Comparison of ENCODE assay signal across 8 cellular contexts in genomic region chr20:44644384-44645131, GRCh38. TPM values are rescaled to one million over a fixed set of nuclear protein-coding genes. Genes with fewer than 3 reads are reported as not detected.
DNase-seq lines count a peak whose midpoint lies in the region; ATAC-seq and TF ChIP-seq lines count a peak whose summit lies in the region.

No MANE protein-coding gene starts in this region.

- H3K9ac ChIP-seq in mammary epithelial cell (ENCODE audit: insufficient read depth, low read length) = no peak overlapping the region

- H3K27me3 ChIP-seq in SJSA1 (replicated peaks) = no peaks in the 10 kb centered on the region
- H3K27me3 ChIP-seq in mammary epithelial cell (ENCODE audit: insufficient read depth, low read length) = no peaks in the 10 kb centered on the region
- no peaks in the 10 kb centered on the region for H3K27me3 ChIP-seq in psoas muscle (ENCODE audit: insufficient read depth in 3 of 3, low read length in 2 of 3)

- no peaks in the 10 kb centered on the region for H3K79me2 ChIP-seq in mammary epithelial cell (ENCODE audit: insufficient read depth, low read length)

- in situ Hi-C loops in GM13976 (cut with MboI; ENCODE audit: low sequenced_read_pairs, unreplicated experiment) = no loop called here
- in situ Hi-C loops in mammary epithelial cell (cut with MboI; ENCODE audit: low sequenced_read_pairs in 2 of 2) = no loop called here

- CTCF ChIA-PET in mammary epithelial cell (lab: Charles Lee; ENCODE audit: low non-redundant PET) = no interaction called here

- ATAC-seq in psoas muscle (no peak), HG02852 (IDR thresholded peaks at IDR 0.05; ENCODE audit: unreplicated experiment) (no peak), GM19035 (IDR thresholded peaks at IDR 0.05; ENCODE audit: unreplicated experiment) (no peak), GM18502 (IDR thresholded peaks at IDR 0.05; ENCODE audit: poor library complexity, unreplicated experiment) (no peak)

- H3K27ac ChIP-seq in SJSA1 = peak overlapping the region; percentile 67
- peak overlapping the region; percentile 58 for H3K27ac ChIP-seq in mammary epithelial cell (ENCODE audit: insufficient read depth, low read depth, low read length)
- peak overlapping the region; percentile 56 for H3K27ac ChIP-seq in psoas muscle

- H3K4me3 ChIP-seq in SJSA1 (no peak overlapping the region), mammary epithelial cell (replicated peaks in 1 of 3; ENCODE audit: insufficient read depth in 1 of 3, low read depth in 2 of 3, low read length in 3 of 3) (no peak overlapping the region), psoas muscle (no peak overlapping the region)

- H2AFZ ChIP-seq in mammary epithelial cell (ENCODE audit: low read depth, low read length) = no peak overlapping the region

- dilution Hi-C loops in mammary epithelial cell (cut with HindIII; ENCODE audit: low sequenced_read_pairs) = no loop called here

- no peak overlapping the region for H3K4me2 ChIP-seq in mammary epithelial cell (ENCODE audit: insufficient read depth, low read depth, low read length)

- H3K9me3 ChIP-seq in SJSA1 (replicated peaks) (no peaks in the 10 kb centered on the region), mammary epithelial cell (replicated peaks; ENCODE audit: insufficient read depth, low read length) (no peaks in the 10 kb centered on the region), psoas muscle (no peaks in the 10 kb centered on the region)

- 97% methylated on average over 11 of the region's 11 CpGs for WGBS in mammary epithelial cell (ENCODE audit: low coverage, missing lambda C conversion rate)
- WGBS in psoas muscle, 3 donors = 64 to 77% (median 72%) methylated on average over 11 of the region's 11 CpGs

- H3K4me1 ChIP-seq in SJSA1 (replicated peaks) = peaks cover 42% of the 10 kb centered on the region
- peaks cover 36% of the 10 kb centered on the region for H3K4me1 ChIP-seq in mammary epithelial cell (ENCODE audit: insufficient read depth, low read length)
- H3K4me1 ChIP-seq in psoas muscle = peaks cover 21% of the 10 kb centered on the region

- intact Hi-C loops in mammary epithelial cell (cut with micrococcal nuclease) = no loop called here
- intact Hi-C loops in psoas muscle (cut with DNase I) = no loop called here

- H3K36me3 ChIP-seq in SJSA1 = no peaks in the 10 kb centered on the region
- H3K36me3 ChIP-seq in mammary epithelial cell (ENCODE audit: insufficient read depth, low read length) = no peaks in the 10 kb centered on the region
- H3K36me3 ChIP-seq in psoas muscle (ENCODE audit: insufficient read depth in 1 of 2, low read depth in 1 of 2) = no peaks in the 10 kb centered on the region

- no peaks in the 10 kb centered on the region for H4K20me1 ChIP-seq in mammary epithelial cell (ENCODE audit: insufficient read depth, low read length)

- DNase-seq in GM13976 (ENCODE audit: low spot score) (no peak), SJSA1 (ENCODE audit: low read depth in 1 of 2, low spot score in 2 of 2) (no peak), mammary epithelial cell (no peak), psoas muscle (no peak), kidney glomerular epithelial cell (lab: John Stamatoyannopoulos, UW) (no peak)

- no TSS peak for BruUV-seq in mammary epithelial cell (replicated peaks; lab: Mats Ljungman, UMichigan)

- peak; percentile 10 for TF ChIP-seq CTCF in GM13976 (IDR thresholded peaks at IDR 0.05; ENCODE audit: borderline replicate concordance, control extremely low read depth, extremely low read depth, insufficient read depth, missing control alignments)
- TF ChIP-seq CTCF in mammary epithelial cell (conservative IDR thresholded peaks at IDR 0.05 in 1 of 2, IDR thresholded peaks at IDR 0.05 in 1 of 2; ENCODE audit: extremely low read depth in 1 of 2, insufficient read depth in 1 of 2, low read depth in 1 of 2, low read length in 2 of 2) = no peak
- no peak for TF ChIP-seq CTCF in psoas muscle (IDR thresholded peaks at IDR 0.05)

RNA-seq across cellular contexts. Expression of gene ADA, which starts 6.9 kb away (rescaled TPM):
- 8.8 and 9.6 TPM in 2 replicates for total RNA-seq in SJSA1 (2014; rRNA removed; shearing (Covaris generic))
- total RNA-seq in mammary epithelial cell (10 to 100 TPM in 1 of 2 donors, 1 to 10 TPM in 1; 4.2 to 10.5 TPM), psoas muscle (1 to 10 TPM; 3.3 to 4.9 (median 4.0) TPM)
- polyA plus RNA-seq in mammary epithelial cell (23.0 TPM), psoas muscle (1 to 10 TPM; 3.5 to 5.8 (median 4.2) TPM)
- 9.3 TPM for polyA minus RNA-seq in mammary epithelial cell
